1 cellular context compared by ENCODE assay signal in the genomic region with DNA sequence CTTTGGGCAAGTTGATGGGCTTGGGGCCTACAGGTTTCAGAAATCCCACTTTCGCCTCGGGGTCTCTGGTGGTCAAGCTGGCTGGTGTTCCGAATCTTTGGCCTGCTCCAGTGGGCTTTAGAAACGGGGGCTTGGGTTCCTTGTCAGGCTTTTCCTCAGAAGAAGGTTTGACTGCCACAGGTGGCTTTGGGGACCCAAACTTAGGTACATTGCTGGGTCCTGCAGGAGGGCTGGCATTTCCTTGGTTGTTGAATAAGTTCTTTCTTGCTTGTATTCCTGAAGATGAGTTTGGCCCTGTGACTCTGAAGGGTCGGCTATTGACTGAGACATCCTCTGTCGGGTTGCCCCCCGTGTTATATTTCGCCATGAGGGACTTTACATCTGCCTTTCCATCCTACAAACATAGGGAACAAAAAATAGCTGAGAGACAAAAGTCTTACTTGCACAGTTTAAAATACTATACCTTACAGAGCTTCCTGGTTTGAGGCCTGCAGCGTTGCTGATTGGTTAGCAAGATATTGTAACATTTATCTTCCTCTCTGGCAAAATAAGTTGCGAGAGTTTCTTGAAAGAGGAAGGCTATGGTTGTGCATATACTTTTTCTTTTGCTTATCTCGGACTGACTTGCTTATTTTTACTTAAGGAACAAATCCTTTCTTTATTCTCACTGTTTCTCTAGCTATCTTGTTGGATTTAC.
TF ChIP-seq lines count a peak whose summit lies in the region.

No MANE protein-coding gene starts in this region.

TF ChIP-seq in K562, 482 proteins besides CTCF, POLR2A, EP300 and RAD21 (continued from another document):
- TF ChIP-seq, protein P1, sequence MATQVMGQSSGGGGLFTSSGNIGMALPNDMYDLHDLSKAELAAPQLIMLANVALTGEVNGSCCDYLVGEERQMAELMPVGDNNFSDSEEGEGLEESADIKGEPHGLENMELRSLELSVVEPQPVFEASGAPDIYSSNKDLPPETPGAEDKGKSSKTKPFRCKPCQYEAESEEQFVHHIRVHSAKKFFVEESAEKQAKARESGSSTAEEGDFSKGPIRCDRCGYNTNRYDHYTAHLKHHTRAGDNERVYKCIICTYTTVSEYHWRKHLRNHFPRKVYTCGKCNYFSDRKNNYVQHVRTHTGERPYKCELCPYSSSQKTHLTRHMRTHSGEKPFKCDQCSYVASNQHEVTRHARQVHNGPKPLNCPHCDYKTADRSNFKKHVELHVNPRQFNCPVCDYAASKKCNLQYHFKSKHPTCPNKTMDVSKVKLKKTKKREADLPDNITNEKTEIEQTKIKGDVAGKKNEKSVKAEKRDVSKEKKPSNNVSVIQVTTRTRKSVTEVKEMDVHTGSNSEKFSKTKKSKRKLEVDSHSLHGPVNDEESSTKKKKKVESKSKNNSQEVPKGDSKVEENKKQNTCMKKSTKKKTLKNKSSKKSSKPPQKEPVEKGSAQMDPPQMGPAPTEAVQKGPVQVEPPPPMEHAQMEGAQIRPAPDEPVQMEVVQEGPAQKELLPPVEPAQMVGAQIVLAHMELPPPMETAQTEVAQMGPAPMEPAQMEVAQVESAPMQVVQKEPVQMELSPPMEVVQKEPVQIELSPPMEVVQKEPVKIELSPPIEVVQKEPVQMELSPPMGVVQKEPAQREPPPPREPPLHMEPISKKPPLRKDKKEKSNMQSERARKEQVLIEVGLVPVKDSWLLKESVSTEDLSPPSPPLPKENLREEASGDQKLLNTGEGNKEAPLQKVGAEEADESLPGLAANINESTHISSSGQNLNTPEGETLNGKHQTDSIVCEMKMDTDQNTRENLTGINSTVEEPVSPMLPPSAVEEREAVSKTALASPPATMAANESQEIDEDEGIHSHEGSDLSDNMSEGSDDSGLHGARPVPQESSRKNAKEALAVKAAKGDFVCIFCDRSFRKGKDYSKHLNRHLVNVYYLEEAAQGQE (CRISPR knock-in tag; IDR thresholded peaks at IDR 0.05; ENCODE audit: low read depth), result no peak
- TF ChIP-seq, protein P2, sequence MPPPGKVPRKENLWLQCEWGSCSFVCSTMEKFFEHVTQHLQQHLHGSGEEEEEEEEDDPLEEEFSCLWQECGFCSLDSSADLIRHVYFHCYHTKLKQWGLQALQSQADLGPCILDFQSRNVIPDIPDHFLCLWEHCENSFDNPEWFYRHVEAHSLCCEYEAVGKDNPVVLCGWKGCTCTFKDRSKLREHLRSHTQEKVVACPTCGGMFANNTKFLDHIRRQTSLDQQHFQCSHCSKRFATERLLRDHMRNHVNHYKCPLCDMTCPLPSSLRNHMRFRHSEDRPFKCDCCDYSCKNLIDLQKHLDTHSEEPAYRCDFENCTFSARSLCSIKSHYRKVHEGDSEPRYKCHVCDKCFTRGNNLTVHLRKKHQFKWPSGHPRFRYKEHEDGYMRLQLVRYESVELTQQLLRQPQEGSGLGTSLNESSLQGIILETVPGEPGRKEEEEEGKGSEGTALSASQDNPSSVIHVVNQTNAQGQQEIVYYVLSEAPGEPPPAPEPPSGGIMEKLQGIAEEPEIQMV (tag; conservative IDR thresholded peaks at IDR 0.05; ENCODE audit: low read depth), result no peak
- TF ChIP-seq HDGF (IDR thresholded peaks at IDR 0.05), result no peak
- peak; percentile 1 for TF ChIP-seq TBP (optimal IDR thresholded peaks at IDR 0.05; ENCODE audit: low read depth, low read length)
- 0 out of 2 replicates have a peak, but pooled peaks have one; percentile 35 for TF ChIP-seq HDAC8 (tag; IDR thresholded peaks at IDR 0.05)
- no peak for TF ChIP-seq CREB5 (CRISPR knock-in tag; IDR thresholded peaks at IDR 0.05)
- no peak for TF ChIP-seq HNRNPK (IDR thresholded peaks at IDR 0.05; ENCODE audit: low read depth, low read length, poor library complexity, severe bottlenecking)
- TF ChIP-seq ZNF134 (CRISPR knock-in tag; conservative IDR thresholded peaks at IDR 0.05), result no peak
- TF ChIP-seq DNMT1 (IDR thresholded peaks at IDR 0.05), result no peak
- no peak for TF ChIP-seq MXI1 (IDR thresholded peaks at IDR 0.05; ENCODE audit: low read depth, low read length)
- TF ChIP-seq NCOA6 (IDR thresholded peaks at IDR 0.05), result no peak
- no peak for TF ChIP-seq TOE1 (IDR thresholded peaks at IDR 0.05; ENCODE audit: borderline replicate concordance)
- no peak for TF ChIP-seq TOE1 (CRISPR knock-in tag; IDR thresholded peaks at IDR 0.05; ENCODE audit: borderline replicate concordance, low read depth)
- TF ChIP-seq, protein P3, sequence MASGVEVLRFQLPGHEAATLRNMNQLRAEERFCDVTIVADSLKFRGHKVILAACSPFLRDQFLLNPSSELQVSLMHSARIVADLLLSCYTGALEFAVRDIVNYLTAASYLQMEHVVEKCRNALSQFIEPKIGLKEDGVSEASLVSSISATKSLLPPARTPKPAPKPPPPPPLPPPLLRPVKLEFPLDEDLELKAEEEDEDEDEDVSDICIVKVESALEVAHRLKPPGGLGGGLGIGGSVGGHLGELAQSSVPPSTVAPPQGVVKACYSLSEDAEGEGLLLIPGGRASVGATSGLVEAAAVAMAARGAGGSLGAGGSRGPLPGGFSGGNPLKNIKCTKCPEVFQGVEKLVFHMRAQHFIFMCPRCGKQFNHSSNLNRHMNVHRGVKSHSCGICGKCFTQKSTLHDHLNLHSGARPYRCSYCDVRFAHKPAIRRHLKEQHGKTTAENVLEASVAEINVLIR (CRISPR knock-in tag; IDR thresholded peaks at IDR 0.05), result no peak
- no peak for TF ChIP-seq NR4A1 (CRISPR knock-in tag; IDR thresholded peaks at IDR 0.05)
- TF ChIP-seq NR4A1 (tag; IDR thresholded peaks at IDR 0.05), result 0 out of 2 replicates have a peak, but pooled peaks have one; percentile 6
- no peak for TF ChIP-seq ZBTB8A (IDR thresholded peaks at IDR 0.05; ENCODE audit: partially characterized antibody)
- TF ChIP-seq, protein P4, sequence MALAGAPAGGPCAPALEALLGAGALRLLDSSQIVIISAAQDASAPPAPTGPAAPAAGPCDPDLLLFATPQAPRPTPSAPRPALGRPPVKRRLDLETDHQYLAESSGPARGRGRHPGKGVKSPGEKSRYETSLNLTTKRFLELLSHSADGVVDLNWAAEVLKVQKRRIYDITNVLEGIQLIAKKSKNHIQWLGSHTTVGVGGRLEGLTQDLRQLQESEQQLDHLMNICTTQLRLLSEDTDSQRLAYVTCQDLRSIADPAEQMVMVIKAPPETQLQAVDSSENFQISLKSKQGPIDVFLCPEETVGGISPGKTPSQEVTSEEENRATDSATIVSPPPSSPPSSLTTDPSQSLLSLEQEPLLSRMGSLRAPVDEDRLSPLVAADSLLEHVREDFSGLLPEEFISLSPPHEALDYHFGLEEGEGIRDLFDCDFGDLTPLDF (CRISPR knock-in tag; IDR thresholded peaks at IDR 0.05), result peak; percentile 23; the same call in 1 of the 2 replicates
- TF ChIP-seq MIER1 (IDR thresholded peaks at IDR 0.05; ENCODE audit: low read depth), result no peak
- no peak for TF ChIP-seq ZFP30 (CRISPR knock-in tag; IDR thresholded peaks at IDR 0.05; ENCODE audit: borderline replicate concordance)
- 0 out of 2 replicates have a peak, but pooled peaks have one; percentile 40 for TF ChIP-seq CBX1 (IDR thresholded peaks at IDR 0.05; ENCODE audit: low read depth)
- no peak for TF ChIP-seq SIRT6 (IDR thresholded peaks at IDR 0.05; ENCODE audit: low read depth, low read length)
- TF ChIP-seq ZNF551 (CRISPR knock-in tag; IDR thresholded peaks at IDR 0.05), result no peak
- TF ChIP-seq RBM34 (IDR thresholded peaks at IDR 0.05; ENCODE audit: borderline replicate concordance, insufficient read depth, low read length), result no peak
- peak; percentile 6; the same call in 1 of the 2 replicates for TF ChIP-seq L3MBTL2 (IDR thresholded peaks at IDR 0.05)
- TF ChIP-seq ELF1 (tag; IDR thresholded peaks at IDR 0.05), result peak; percentile 67; the same call in 1 of the 2 replicates
- TF ChIP-seq ZC3H4 (CRISPR knock-in tag; IDR thresholded peaks at IDR 0.05; ENCODE audit: borderline replicate concordance), result no peak
- TF ChIP-seq ZNF140 (CRISPR knock-in tag; IDR thresholded peaks at IDR 0.05), result no peak
- TF ChIP-seq, protein P5, sequence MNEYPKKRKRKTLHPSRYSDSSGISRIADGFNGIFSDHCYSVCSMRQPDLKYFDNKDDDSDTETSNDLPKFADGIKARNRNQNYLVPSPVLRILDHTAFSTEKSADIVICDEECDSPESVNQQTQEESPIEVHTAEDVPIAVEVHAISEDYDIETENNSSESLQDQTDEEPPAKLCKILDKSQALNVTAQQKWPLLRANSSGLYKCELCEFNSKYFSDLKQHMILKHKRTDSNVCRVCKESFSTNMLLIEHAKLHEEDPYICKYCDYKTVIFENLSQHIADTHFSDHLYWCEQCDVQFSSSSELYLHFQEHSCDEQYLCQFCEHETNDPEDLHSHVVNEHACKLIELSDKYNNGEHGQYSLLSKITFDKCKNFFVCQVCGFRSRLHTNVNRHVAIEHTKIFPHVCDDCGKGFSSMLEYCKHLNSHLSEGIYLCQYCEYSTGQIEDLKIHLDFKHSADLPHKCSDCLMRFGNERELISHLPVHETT (CRISPR knock-in tag; conservative IDR thresholded peaks at IDR 0.05 in 1 of 2, IDR thresholded peaks at IDR 0.05 in 1 of 2), result peak in 1 of 2 experiments; percentile 26; a peak in 2 of 4 replicates
- no peak for TF ChIP-seq HMGN3 (IDR thresholded peaks at IDR 0.05; ENCODE audit: borderline replicate concordance, extremely low read depth, insufficient read length, low read depth, low read length)
- peak; percentile 32 for TF ChIP-seq RBM25 (IDR thresholded peaks at IDR 0.05; ENCODE audit: low read depth, low read length, severe bottlenecking)
- 0 out of 2 replicates have a peak, but pooled peaks have one; percentile 15 for TF ChIP-seq SMAD3 (CRISPR knock-in tag; conservative IDR thresholded peaks at IDR 0.05)
